ENCODE assay signal across 24 cellular contexts in the genomic region with DNA sequence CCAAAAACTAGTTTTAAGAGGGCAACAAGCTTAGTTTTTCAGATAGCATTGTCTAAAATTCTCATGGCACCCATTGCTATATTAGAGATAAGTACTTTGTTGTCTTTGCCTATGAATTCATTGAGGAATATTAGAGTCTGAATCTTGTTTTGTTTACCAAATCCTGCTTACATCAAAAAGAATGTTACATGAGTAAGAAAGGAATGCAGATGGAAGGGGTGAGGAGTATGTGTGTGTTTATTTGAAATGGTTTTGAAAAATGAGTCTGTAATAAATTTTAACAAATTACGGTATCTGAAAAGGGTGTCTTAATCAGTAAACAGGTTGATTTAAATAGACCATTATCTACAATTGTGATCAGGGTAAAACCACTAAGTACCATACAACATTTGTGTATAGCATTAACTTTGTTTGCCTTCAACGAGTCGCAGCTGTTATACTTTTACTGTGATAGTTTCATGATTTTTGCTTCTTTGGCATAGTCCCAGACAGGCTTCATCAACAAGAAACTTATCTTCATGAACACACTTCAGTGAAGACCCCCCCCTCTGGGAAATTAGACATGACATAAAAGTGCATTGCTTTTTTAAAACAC.
A peak's percentile ranks its signal among the peaks of the same experiment; 100 is the strongest.
DNase-seq lines count a peak whose midpoint lies in the region; ATAC-seq and TF ChIP-seq lines count a peak whose summit lies in the region.
"Had no signal": no experiment of that assay in that cellular context is flagged by ENCODE, and none has a peak within 500 bp of the region (broad histone marks: within the 10 kb centered on the region; RNA-seq: fewer than 3 reads in every experiment).

No MANE protein-coding gene starts in this region.

- H3K9me3 ChIP-seq in skeletal muscle satellite cell (replicated peaks; ENCODE audit: low read length): no peaks in the 10 kb centered on the region
- H3K9me3 ChIP-seq: prostate gland, thyroid gland had no signal

- DNase-seq in ELR (ENCODE audit: low read depth) (peak; percentile 58), fibroblast of peridontal ligament (ENCODE audit: extremely low read depth) (peak; percentile 48), GM19240 (ENCODE audit: insufficient read length, low spot score) (no peak), NOMO-1 (lab: John Stamatoyannopoulos, UW; ENCODE audit: unreplicated experiment in 2 of 2) (no peak)
- DNase-seq: activated CD4-positive, alpha-beta memory T cell treated with anti-CD3 and anti-CD28 coated beads, Interleukin-2, amount 10 ng/mL, durations not matched to agents 7 days and 5 days; activated gamma-delta T cell; activated T-cell treated with anti-CD3 and anti-CD28 coated beads for 4 hours; brain microvascular endothelial cell; DND-41; effector memory CD8-positive, alpha-beta T cell; kidney; NCI-H1092; NCI-H2081; SHP77 treated with DMSO at 0.1 percent for 48 hours; stimulated activated naive CD8-positive, alpha-beta T cell treated with anti-CD3 and anti-CD28 coated beads, Interleukin-15, amount 100 ng/mL, for 72 hours; T-cell; thyroid gland had no signal

- H3K4me3 ChIP-seq in skeletal muscle satellite cell (ENCODE audit: low read length): no peak overlapping the region
- H3K4me3 ChIP-seq: lung, neural progenitor cell, prostate gland, thyroid gland had no signal

- peaks cover 21% of the 10 kb centered on the region for H3K4me1 ChIP-seq in skeletal muscle satellite cell (ENCODE audit: control insufficient read depth, insufficient read depth, low read length)
- H3K4me1 ChIP-seq: neural progenitor cell, prostate gland, thyroid gland had no signal

- H3K4me2 ChIP-seq in skeletal muscle satellite cell (ENCODE audit: low read length): peak overlapping the region; percentile 56
- H3K4me2 ChIP-seq: neural progenitor cell had no signal

- ATAC-seq in SK-N-SH treated with all-trans-retinoic acid at 6 μM for 48 hours (peak; percentile 84), GM18858 (IDR thresholded peaks at IDR 0.05; ENCODE audit: unreplicated experiment) (no peak)
- ATAC-seq: effector memory CD8-positive, alpha-beta T cell; Panc1; stimulated activated naive CD8-positive, alpha-beta T cell treated with anti-CD3 and anti-CD28 coated beads, Interleukin-15, amount 100 ng/mL, for 72 hours; T-cell had no signal

- H3K36me3 ChIP-seq in skeletal muscle satellite cell (ENCODE audit: insufficient read depth, low read length): no peaks in the 10 kb centered on the region
- H3K36me3 ChIP-seq: brain microvascular endothelial cell, neural progenitor cell, prostate gland, thyroid gland had no signal

- H3K9ac ChIP-seq in skeletal muscle satellite cell (ENCODE audit: low read depth, low read length): peak overlapping the region; percentile 6
- H3K9ac ChIP-seq: neural progenitor cell had no signal

- H3K27me3 ChIP-seq in skeletal muscle satellite cell (ENCODE audit: control insufficient read depth, insufficient read depth, low read length): no peaks in the 10 kb centered on the region
- H3K27me3 ChIP-seq: brain microvascular endothelial cell, neural progenitor cell, thyroid gland had no signal

TF ChIP-seq in SK-N-SH treated with all-trans-retinoic acid at 6 μM for 48 hours, 23 proteins besides CTCF, POLR2A, EP300 and RAD21:
- no peak for TF ChIP-seq CSDC2 (CRISPR knock-in tag; IDR thresholded peaks at IDR 0.05)
- TF ChIP-seq TOX (CRISPR knock-in tag; IDR thresholded peaks at IDR 0.05; ENCODE audit: borderline replicate concordance): peak; percentile 26; the same call in 1 of the 2 replicates

Comparison
In these comparisons a context has a peak if more than half of its experiments do, and no peak if none do; other contexts are left out.
1. DNase-seq: peak in ELR (single experiment) and fibroblast of peridontal ligament (single experiment); none in GM19240 (single experiment) and NOMO-1 (0 of 2).